Comparison of ENCODE assay signal across 1 cellular context in the genomic region with DNA sequence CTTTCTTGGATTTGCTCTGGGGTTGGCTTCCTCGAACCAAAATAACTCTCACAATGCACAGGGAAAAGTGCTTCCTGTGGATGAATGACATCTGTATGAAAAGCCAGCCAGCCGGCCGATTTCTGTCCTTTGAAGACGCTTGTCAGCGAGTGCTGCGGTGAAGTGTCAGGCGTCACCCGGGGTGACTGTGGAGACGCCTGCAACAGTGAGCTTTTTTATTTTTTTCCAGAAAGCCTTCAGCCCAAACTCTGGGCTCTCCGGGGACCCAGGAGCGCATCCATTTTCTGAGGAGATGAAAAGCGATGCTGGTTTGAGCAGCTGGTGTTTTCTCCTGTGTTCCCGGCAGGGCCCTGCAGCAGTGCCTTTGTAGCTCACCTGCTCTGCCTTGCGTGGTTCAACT.
TF ChIP-seq lines count a peak whose summit lies in the region.

No MANE protein-coding gene starts in this region.

TF ChIP-seq in GM23338, 12 proteins besides CTCF, POLR2A, EP300 and RAD21 (continued from another document):
- TF ChIP-seq, protein P1, sequence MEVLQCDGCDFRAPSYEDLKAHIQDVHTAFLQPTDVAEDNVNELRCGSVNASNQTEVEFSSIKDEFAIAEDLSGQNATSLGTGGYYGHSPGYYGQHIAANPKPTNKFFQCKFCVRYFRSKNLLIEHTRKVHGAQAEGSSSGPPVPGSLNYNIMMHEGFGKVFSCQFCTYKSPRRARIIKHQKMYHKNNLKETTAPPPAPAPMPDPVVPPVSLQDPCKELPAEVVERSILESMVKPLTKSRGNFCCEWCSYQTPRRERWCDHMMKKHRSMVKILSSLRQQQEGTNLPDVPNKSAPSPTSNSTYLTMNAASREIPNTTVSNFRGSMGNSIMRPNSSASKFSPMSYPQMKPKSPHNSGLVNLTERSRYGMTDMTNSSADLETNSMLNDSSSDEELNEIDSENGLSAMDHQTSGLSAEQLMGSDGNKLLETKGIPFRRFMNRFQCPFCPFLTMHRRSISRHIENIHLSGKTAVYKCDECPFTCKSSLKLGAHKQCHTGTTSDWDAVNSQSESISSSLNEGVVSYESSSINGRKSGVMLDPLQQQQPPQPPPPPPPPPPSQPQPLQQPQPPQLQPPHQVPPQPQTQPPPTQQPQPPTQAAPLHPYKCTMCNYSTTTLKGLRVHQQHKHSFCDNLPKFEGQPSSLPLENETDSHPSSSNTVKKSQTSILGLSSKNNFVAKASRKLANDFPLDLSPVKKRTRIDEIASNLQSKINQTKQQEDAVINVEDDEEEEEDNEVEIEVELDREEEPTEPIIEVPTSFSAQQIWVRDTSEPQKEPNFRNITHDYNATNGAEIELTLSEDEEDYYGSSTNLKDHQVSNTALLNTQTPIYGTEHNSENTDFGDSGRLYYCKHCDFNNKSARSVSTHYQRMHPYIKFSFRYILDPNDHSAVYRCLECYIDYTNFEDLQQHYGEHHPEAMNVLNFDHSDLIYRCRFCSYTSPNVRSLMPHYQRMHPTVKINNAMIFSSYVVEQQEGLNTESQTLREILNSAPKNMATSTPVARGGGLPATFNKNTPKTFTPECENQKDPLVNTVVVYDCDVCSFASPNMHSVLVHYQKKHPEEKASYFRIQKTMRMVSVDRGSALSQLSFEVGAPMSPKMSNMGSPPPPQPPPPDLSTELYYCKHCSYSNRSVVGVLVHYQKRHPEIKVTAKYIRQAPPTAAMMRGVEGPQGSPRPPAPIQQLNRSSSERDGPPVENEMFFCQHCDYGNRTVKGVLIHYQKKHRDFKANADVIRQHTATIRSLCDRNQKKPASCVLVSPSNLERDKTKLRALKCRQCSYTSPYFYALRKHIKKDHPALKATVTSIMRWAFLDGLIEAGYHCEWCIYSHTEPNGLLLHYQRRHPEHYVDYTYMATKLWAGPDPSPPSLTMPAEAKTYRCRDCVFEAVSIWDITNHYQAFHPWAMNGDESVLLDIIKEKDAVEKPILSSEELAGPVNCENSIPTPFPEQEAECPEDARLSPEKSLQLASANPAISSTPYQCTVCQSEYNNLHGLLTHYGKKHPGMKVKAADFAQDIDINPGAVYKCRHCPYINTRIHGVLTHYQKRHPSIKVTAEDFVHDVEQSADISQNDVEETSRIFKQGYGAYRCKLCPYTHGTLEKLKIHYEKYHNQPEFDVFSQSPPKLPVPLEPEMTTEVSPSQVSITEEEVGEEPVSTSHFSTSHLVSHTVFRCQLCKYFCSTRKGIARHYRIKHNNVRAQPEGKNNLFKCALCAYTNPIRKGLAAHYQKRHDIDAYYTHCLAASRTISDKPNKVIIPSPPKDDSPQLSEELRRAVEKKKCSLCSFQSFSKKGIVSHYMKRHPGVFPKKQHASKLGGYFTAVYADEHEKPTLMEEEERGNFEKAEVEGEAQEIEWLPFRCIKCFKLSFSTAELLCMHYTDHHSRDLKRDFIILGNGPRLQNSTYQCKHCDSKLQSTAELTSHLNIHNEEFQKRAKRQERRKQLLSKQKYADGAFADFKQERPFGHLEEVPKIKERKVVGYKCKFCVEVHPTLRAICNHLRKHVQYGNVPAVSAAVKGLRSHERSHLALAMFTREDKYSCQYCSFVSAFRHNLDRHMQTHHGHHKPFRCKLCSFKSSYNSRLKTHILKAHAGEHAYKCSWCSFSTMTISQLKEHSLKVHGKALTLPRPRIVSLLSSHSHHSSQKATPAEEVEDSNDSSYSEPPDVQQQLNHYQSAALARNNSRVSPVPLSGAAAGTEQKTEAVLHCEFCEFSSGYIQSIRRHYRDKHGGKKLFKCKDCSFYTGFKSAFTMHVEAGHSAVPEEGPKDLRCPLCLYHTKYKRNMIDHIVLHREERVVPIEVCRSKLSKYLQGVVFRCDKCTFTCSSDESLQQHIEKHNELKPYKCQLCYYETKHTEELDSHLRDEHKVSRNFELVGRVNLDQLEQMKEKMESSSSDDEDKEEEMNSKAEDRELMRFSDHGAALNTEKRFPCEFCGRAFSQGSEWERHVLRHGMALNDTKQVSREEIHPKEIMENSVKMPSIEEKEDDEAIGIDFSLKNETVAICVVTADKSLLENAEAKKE (CRISPR knock-in tag; IDR thresholded peaks at IDR 0.05) = no peak
- TF ChIP-seq CREB1 (CRISPR knock-in tag; IDR thresholded peaks at IDR 0.05; ENCODE audit: low read depth) (no peak), JUNB (IDR thresholded peaks at IDR 0.05; ENCODE audit: unreplicated experiment) (no peak), NANOG (IDR thresholded peaks at IDR 0.05; ENCODE audit: borderline replicate concordance) (no peak), ZNF331 (CRISPR knock-in tag; IDR thresholded peaks at IDR 0.05; ENCODE audit: low read depth) (no peak)
- TF ChIP-seq, protein P2, sequence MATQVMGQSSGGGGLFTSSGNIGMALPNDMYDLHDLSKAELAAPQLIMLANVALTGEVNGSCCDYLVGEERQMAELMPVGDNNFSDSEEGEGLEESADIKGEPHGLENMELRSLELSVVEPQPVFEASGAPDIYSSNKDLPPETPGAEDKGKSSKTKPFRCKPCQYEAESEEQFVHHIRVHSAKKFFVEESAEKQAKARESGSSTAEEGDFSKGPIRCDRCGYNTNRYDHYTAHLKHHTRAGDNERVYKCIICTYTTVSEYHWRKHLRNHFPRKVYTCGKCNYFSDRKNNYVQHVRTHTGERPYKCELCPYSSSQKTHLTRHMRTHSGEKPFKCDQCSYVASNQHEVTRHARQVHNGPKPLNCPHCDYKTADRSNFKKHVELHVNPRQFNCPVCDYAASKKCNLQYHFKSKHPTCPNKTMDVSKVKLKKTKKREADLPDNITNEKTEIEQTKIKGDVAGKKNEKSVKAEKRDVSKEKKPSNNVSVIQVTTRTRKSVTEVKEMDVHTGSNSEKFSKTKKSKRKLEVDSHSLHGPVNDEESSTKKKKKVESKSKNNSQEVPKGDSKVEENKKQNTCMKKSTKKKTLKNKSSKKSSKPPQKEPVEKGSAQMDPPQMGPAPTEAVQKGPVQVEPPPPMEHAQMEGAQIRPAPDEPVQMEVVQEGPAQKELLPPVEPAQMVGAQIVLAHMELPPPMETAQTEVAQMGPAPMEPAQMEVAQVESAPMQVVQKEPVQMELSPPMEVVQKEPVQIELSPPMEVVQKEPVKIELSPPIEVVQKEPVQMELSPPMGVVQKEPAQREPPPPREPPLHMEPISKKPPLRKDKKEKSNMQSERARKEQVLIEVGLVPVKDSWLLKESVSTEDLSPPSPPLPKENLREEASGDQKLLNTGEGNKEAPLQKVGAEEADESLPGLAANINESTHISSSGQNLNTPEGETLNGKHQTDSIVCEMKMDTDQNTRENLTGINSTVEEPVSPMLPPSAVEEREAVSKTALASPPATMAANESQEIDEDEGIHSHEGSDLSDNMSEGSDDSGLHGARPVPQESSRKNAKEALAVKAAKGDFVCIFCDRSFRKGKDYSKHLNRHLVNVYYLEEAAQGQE (IDR thresholded peaks at IDR 0.05; ENCODE audit: unreplicated experiment) = no peak
TF ChIP-seq in GM23338: peak in this region for 0.
